In genomic region chr1:214859647-214860046, GRCh38 we compare ENCODE assay signal across 17 cellular contexts.
"Had no signal": no experiment of that assay in that cellular context is flagged by ENCODE, and none has a peak within 500 bp of the region (broad histone marks: within the 10 kb centered on the region; RNA-seq: fewer than 3 reads in every experiment).

No MANE protein-coding gene starts in this region.

- H3K27me3 Mint-ChIP-seq: activated naive CD4-positive, alpha-beta T cell treated with anti-CD3 and anti-CD28 coated beads, Interleukin-2, amount 10 ng/mL, durations not matched to agents 7 days and 5 days had no signal

- ATAC-seq: esophagus mucosa; left lung; mucosa of descending colon; naive thymus-derived CD4-positive, alpha-beta T cell; pancreas; sciatic nerve had no signal

- H3K27me3 ChIP-seq: cardiac muscle cell, hepatocyte, left lung, pancreas, suprapubic skin, upper lobe of left lung had no signal

- H3K4me3 ChIP-seq: cardiac muscle cell, hepatocyte, left lung, mucosa of descending colon, pancreas, suprapubic skin, upper lobe of left lung had no signal

- H3K4me1 ChIP-seq: left lung, pancreas, suprapubic skin, upper lobe of left lung had no signal

- H3K9me3 Mint-ChIP-seq: activated naive CD4-positive, alpha-beta T cell treated with anti-CD3 and anti-CD28 coated beads, Interleukin-2, amount 10 ng/mL, durations not matched to agents 7 days and 5 days; activated T-helper 2 cell treated with anti-CD3 and anti-CD28 coated beads, Interferon-gamma antibody, Interleukin-2, Interleukin-4, amounts not matched to agents 10 μg/mL and 5 μg/mL and 100 μg/mL, durations not matched to agents 14 hours and 24 hours and 36 hours; naive thymus-derived CD4-positive, alpha-beta T cell; stimulated activated naive CD8-positive, alpha-beta T cell treated with anti-CD3 and anti-CD28 coated beads, Interleukin-15, Interleukin-2, amounts not matched to agents 100 ng/mL and 50 ng/mL, for 24 hours had no signal

- H3K9me3 ChIP-seq: left lung, mucosa of descending colon, pancreas, suprapubic skin, upper lobe of left lung had no signal

- DNase-seq: activated CD4-positive, alpha-beta T cell treated with anti-CD3 and anti-CD28 coated beads for 1 hour; activated CD4-positive, alpha-beta T cell treated with anti-CD3 and anti-CD28 coated beads, Interleukin-2, amount 50 U/mL, for 4 hours; activated naive CD4-positive, alpha-beta T cell treated with anti-CD3 and anti-CD28 coated beads, Interleukin-2, amount 10 ng/mL, durations not matched to agents 7 days and 5 days; left lung; mammary epithelial cell; mucosa of descending colon; naive thymus-derived CD4-positive, alpha-beta T cell; pancreas; T1000 had no signal

- H3K36me3 Mint-ChIP-seq: activated naive CD4-positive, alpha-beta T cell treated with anti-CD3 and anti-CD28 coated beads, Interleukin-2, amount 10 ng/mL, durations not matched to agents 7 days and 5 days; naive thymus-derived CD4-positive, alpha-beta T cell had no signal

- H3K27ac Mint-ChIP-seq: activated naive CD4-positive, alpha-beta T cell treated with anti-CD3 and anti-CD28 coated beads, Interleukin-2, amount 10 ng/mL, durations not matched to agents 7 days and 5 days; activated T-helper 2 cell treated with anti-CD3 and anti-CD28 coated beads, Interferon-gamma antibody, Interleukin-2, Interleukin-4, amounts not matched to agents 10 μg/mL and 5 μg/mL and 100 μg/mL, durations not matched to agents 14 hours and 24 hours and 36 hours; naive thymus-derived CD4-positive, alpha-beta T cell; stimulated activated naive CD8-positive, alpha-beta T cell treated with anti-CD3 and anti-CD28 coated beads, Interleukin-15, Interleukin-2, amounts not matched to agents 100 ng/mL and 50 ng/mL, for 24 hours had no signal

- H3K4me3 Mint-ChIP-seq: activated naive CD4-positive, alpha-beta T cell treated with anti-CD3 and anti-CD28 coated beads, Interleukin-2, amount 10 ng/mL, durations not matched to agents 7 days and 5 days; naive thymus-derived CD4-positive, alpha-beta T cell; stimulated activated naive CD8-positive, alpha-beta T cell treated with anti-CD3 and anti-CD28 coated beads, Interleukin-15, Interleukin-2, amounts not matched to agents 100 ng/mL and 50 ng/mL, for 24 hours had no signal

- H3K4me1 Mint-ChIP-seq: activated naive CD4-positive, alpha-beta T cell treated with anti-CD3 and anti-CD28 coated beads, Interleukin-2, amount 10 ng/mL, durations not matched to agents 7 days and 5 days; naive thymus-derived CD4-positive, alpha-beta T cell had no signal

- H3K36me3 ChIP-seq: cardiac muscle cell, left lung, pancreas, suprapubic skin, upper lobe of left lung had no signal
